18 cellular contexts compared by ENCODE assay signal in the genomic region with DNA sequence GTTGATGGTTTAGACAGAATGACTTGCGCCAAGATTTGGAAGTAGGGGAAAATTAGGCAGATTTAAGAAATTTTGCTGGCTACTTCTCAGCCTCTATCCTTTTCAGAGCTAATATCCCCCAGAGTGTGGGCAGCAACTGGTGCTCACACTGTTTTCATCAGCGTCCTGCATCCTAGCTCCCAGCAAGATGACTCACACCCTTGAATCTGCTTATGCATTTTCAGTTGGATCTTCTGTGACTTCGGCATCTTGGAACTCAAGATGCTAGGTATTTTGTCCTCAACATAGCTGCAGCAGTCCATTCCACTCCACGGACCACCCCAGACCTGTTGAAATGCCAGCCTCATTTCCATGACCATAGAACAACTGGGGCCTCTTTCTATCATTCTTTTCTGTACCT.
DNase-seq lines count a peak whose midpoint lies in the region; ATAC-seq and TF ChIP-seq lines count a peak whose summit lies in the region.
"Had no signal": no experiment of that assay in that cellular context is flagged by ENCODE, and none has a peak within 500 bp of the region (broad histone marks: within the 10 kb centered on the region; RNA-seq: fewer than 3 reads in every experiment).

No MANE protein-coding gene starts in this region.

- H3K9ac ChIP-seq in mesendoderm (ENCODE audit: low read length): no peak overlapping the region
- H3K9ac ChIP-seq: BLaER1 had no signal

- no peak overlapping the region for H3K23ac ChIP-seq in mesendoderm (ENCODE audit: low read length)

- H3K27me3 ChIP-seq in MG63 (no peaks in the 10 kb centered on the region), mesendoderm (ENCODE audit: insufficient read depth, low read length, poor library complexity) (no peaks in the 10 kb centered on the region), left ventricle myocardium inferior (ENCODE audit: low read depth) (no peaks in the 10 kb centered on the region)
- H3K27me3 ChIP-seq: Peyer's patch had no signal

- H4K5ac ChIP-seq in mesendoderm (ENCODE audit: low read length): no peak overlapping the region

- H3K4me1 ChIP-seq in mesendoderm (ENCODE audit: control insufficient read depth, low read depth, low read length) (no peaks in the 10 kb centered on the region), left ventricle myocardium inferior (no peaks in the 10 kb centered on the region)
- H3K4me1 ChIP-seq: Peyer's patch had no signal

- H2AK5ac ChIP-seq in mesendoderm (ENCODE audit: low read length): no peak overlapping the region

- no CpG with 5 or more reads among the region's 4 CpGs for WGBS in mesendoderm (ENCODE audit: extremely low coverage, insufficient coverage, low lambda C conversion rate)

- H2BK5ac ChIP-seq in mesendoderm (ENCODE audit: low read length): no peak overlapping the region

- H3K36me3 ChIP-seq in MG63 (no peaks in the 10 kb centered on the region), mesendoderm (ENCODE audit: control insufficient read depth, insufficient read depth, low read length) (no peaks in the 10 kb centered on the region), left ventricle myocardium inferior (no peaks in the 10 kb centered on the region)
- H3K36me3 ChIP-seq: BLaER1, Peyer's patch had no signal

- H3K56ac ChIP-seq in mesendoderm (ENCODE audit: low read length): no peak overlapping the region

- H2BK15ac ChIP-seq in mesendoderm (replicated peaks; ENCODE audit: low read depth): no peak overlapping the region

- H3K18ac ChIP-seq in mesendoderm (ENCODE audit: low read length): no peak overlapping the region

- H3K9me3 ChIP-seq in MG63 (no peaks in the 10 kb centered on the region), left ventricle myocardium inferior (replicated peaks) (no peaks in the 10 kb centered on the region)
- H3K9me3 ChIP-seq: BLaER1, Peyer's patch had no signal

- no peak for TF ChIP-seq CTCF in epithelial cell of esophagus (IDR thresholded peaks at IDR 0.05; ENCODE audit: insufficient read depth, low read depth, low read length, missing control alignments)
- TF ChIP-seq CTCF in left ventricle myocardium inferior (IDR thresholded peaks at IDR 0.05; ENCODE audit: borderline replicate concordance): no peak

- H2BK120ac ChIP-seq in mesendoderm (ENCODE audit: low read depth, low read length): no peak overlapping the region

- no peak overlapping the region for H3K4me2 ChIP-seq in mesendoderm (ENCODE audit: low read length)
- H3K4me2 ChIP-seq: BLaER1 had no signal

- intact Hi-C loops in left ventricle myocardium inferior (cut with micrococcal nuclease): no loop called here

- DNase-seq in EH (ENCODE audit: low read depth): peak; percentile 65
- peak; percentile 5 for DNase-seq in MG63
- DNase-seq in epithelial cell of esophagus (ENCODE audit: low read depth): peak; percentile 32
- peak; percentile 66 for DNase-seq in mesendoderm
- no peak for DNase-seq in left ventricle myocardium inferior
- DNase-seq in T-helper 1 cell: no peak
- DNase-seq in islet precursor cell: no peak
- DNase-seq: activated CD4-positive, alpha-beta memory T cell treated with anti-CD3 and anti-CD28 coated beads for 36 hours; activated naive CD8-positive, alpha-beta T cell treated with anti-CD3 and anti-CD28 coated beads, Interleukin-2, amount 10 ng/mL, durations not matched to agents 7 days and 5 days; activated T-cell treated with anti-CD3 and anti-CD28 coated beads, Interleukin-2, amount 50 U/mL, for 72 hours; immature natural killer cell; Kasumi-1; NCI-H146; Peyer's patch had no signal

- no peak for ATAC-seq in GM21576 (IDR thresholded peaks at IDR 0.05; ENCODE audit: unreplicated experiment)
- ATAC-seq: activated T-cell treated with anti-CD3 and anti-CD28 coated beads, Interleukin-2, amount 50 U/mL, for 72 hours; natural killer cell treated with Interleukin-12 subunit alpha and Interleukin-12 subunit beta and Interleukin-15 and Interleukin-18, amount 100 ng/mL, for 72 hours had no signal

- no peak overlapping the region for H4K8ac ChIP-seq in mesendoderm (ENCODE audit: low read depth, low read length)

- H3K4me3 ChIP-seq in MG63 (no peak overlapping the region), epithelial cell of esophagus (ENCODE audit: low read length) (no peak overlapping the region), mesendoderm (ENCODE audit: low read length) (no peak overlapping the region), left ventricle myocardium inferior (no peak overlapping the region)
- H3K4me3 ChIP-seq: BLaER1, Peyer's patch had no signal

- no peaks in the 10 kb centered on the region for H3K79me2 ChIP-seq in mesendoderm (ENCODE audit: control insufficient read depth, insufficient read depth, low read length)

- H3K79me1 ChIP-seq in mesendoderm (ENCODE audit: low read length): no peaks in the 10 kb centered on the region

- H3K27ac ChIP-seq in mesendoderm (ENCODE audit: low read depth, low read length) (no peak overlapping the region), left ventricle myocardium inferior (replicated peaks) (no peak overlapping the region)
- H3K27ac ChIP-seq: BLaER1, Peyer's patch, VCaP had no signal

- H3K4ac ChIP-seq in mesendoderm (ENCODE audit: low read depth, low read length): no peak overlapping the region

Comparison
In these comparisons a context has a peak if more than half of its experiments do, and no peak if none do; other contexts are left out.
1. DNase-seq: peak in EH (single experiment), MG63 (single experiment), epithelial cell of esophagus (single experiment) and mesendoderm (single experiment); none in left ventricle myocardium inferior (single experiment), T-helper 1 cell (0 of 5) and islet precursor cell (single experiment).